8 cellular contexts compared by ENCODE assay signal in the genomic region with DNA sequence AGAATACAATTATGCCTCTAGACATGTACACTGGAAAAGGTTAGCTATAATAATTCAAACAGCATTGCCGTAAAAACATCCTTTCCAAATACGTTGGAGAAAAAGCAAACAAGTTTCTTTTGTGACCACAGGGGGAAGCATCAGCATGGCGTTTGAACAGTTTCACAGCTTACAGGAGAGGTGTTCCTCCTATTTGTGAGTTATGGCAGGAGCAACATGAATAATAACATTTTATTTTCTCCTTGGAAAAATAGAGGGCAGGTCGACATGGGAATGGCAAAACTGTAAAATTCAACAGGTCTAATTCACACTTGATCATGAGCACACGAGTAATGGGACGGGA. TPM values are rescaled to one million over a fixed set of nuclear protein-coding genes. Genes with fewer than 3 reads are reported as not detected.
DNase-seq lines count a peak whose midpoint lies in the region; ATAC-seq, FAIRE-seq and TF ChIP-seq lines count a peak whose summit lies in the region.
"Had no signal": no experiment of that assay in that cellular context is flagged by ENCODE, and none has a peak within 500 bp of the region (broad histone marks: within the 10 kb centered on the region; RNA-seq: fewer than 3 reads in every experiment).

No MANE protein-coding gene starts in this region.

- H3K27me3 Mint-ChIP-seq in glutamatergic neuron (ENCODE audit: unreplicated experiment): no peaks in the 10 kb centered on the region

- ATAC-seq in GM12878: peak; percentile 72
- no peak for ATAC-seq in HG02759 (IDR thresholded peaks at IDR 0.05; ENCODE audit: unreplicated experiment)
- ATAC-seq in HG03159 (IDR thresholded peaks at IDR 0.05; ENCODE audit: unreplicated experiment): no peak

- TF ChIP-seq CTCF in GM12865 (IDR thresholded peaks at IDR 0.05; ENCODE audit: insufficient read depth, low read depth, low read length, missing control alignments) (peak; percentile 34), GM12878 (IDR thresholded peaks at IDR 0.05 in 2 of 3, conservative IDR thresholded peaks at IDR 0.05 in 1 of 3; ENCODE audit: control insufficient read depth in 2 of 3, extremely low read depth in 1 of 3, insufficient read depth in 1 of 3, low read depth in 3 of 3, low read length in 3 of 3) (peak; percentile 35 to 54 (median 35); a peak in 4 of 6 replicates), glutamatergic neuron (IDR thresholded peaks at IDR 0.05; ENCODE audit: partially characterized antibody, unreplicated experiment) (no peak)

- peak; percentile 48 for DNase-seq in GM12865 (ENCODE audit: low read depth)
- DNase-seq in NCI-H146 treated with DMSO at 0.1 percent for 48 hours (lab: John Stamatoyannopoulos, UW; ENCODE audit: unreplicated experiment): peak; percentile 89
- DNase-seq in GM12878 (ENCODE audit: low read depth, low spot score): no peak
- peak; percentile 10 for DNase-seq in medulla oblongata (ENCODE audit: extremely low spot score)
- DNase-seq in glutamatergic neuron: no peak

- TF ChIP-seq EP300 in GM12878 (IDR thresholded peaks at IDR 0.05; ENCODE audit: borderline replicate concordance in 1 of 2, control insufficient read depth in 1 of 2, low read depth in 2 of 2, low read length in 2 of 2): no peak

- H3K9me3 Mint-ChIP-seq in glutamatergic neuron (ENCODE audit: unreplicated experiment): peaks cover 1% of the 10 kb centered on the region

- BruUV-seq in GM12878 (replicated peaks; lab: Mats Ljungman, UMichigan): no TSS peak

- no peak overlapping the region; the same call in 1 of the 2 replicates for H2AFZ ChIP-seq in GM12878 (ENCODE audit: control insufficient read depth, low read depth, low read length)

- intact Hi-C loops in GM12878 (cut with micrococcal nuclease; ENCODE audit: unreplicated experiment): no loop called here

- H3K4me1 Mint-ChIP-seq in glutamatergic neuron (ENCODE audit: low read depth, unreplicated experiment): peaks cover 4% of the 10 kb centered on the region

- CTCF ChIA-PET in GM12878 (lab: Yijun Ruan, JAX): interaction anchor here (0.7 to 2.8 kb wide), 11 partner anchors 9 to 835 kb away, joined by 3 to 14 read pairs (median 4); no protein-coding TSS in a partner anchor

- RAD21 ChIA-PET in GM12878 (lab: Charles Lee; ENCODE audit: unreplicated experiment): interaction anchor here (0.6 to 1.7 kb wide), 11 partner anchors 20 to 763 kb away, joined by 3 to 8 read pairs (median 3); no protein-coding TSS in a partner anchor

- WGBS in GM12878 (ENCODE audit: insufficient coverage, insufficient replicate concordance, low lambda C conversion rate, missing lambda C conversion rate): 9% methylated on average over 6 of the region's 6 CpGs

- H3K27ac Mint-ChIP-seq in glutamatergic neuron (ENCODE audit: unreplicated experiment): no peak overlapping the region

- SMC1A ChIA-PET in GM12878 (lab: Charles Lee; ENCODE audit: uncharacterized antibody, unreplicated experiment): interaction anchor here (0.7 to 2.5 kb wide), 12 partner anchors 31 to 835 kb away, joined by 3 to 12 read pairs (median 3); no protein-coding TSS in a partner anchor

- no peaks in the 10 kb centered on the region for H4K20me1 ChIP-seq in GM12878 (ENCODE audit: control insufficient read depth, insufficient read depth)

- no peak for FAIRE-seq in GM12878 (lab: Jason Lieb, UNC)

- TF ChIP-seq POLR2A in GM12878 (IDR thresholded peaks at IDR 0.05; ENCODE audit: low read depth, low read length): no peak

- H3K4me3 ChIP-seq in GM12865 (ENCODE audit: low read depth, low read length) (no peak overlapping the region), GM12878 (no peak overlapping the region)

- no peak overlapping the region for H3K27ac ChIP-seq in GM12878 (ENCODE audit: control insufficient read depth, insufficient read depth)

- H3K79me2 ChIP-seq in GM12878 (ENCODE audit: control insufficient read depth, insufficient read depth, low read length): no peaks in the 10 kb centered on the region

- no peaks in the 10 kb centered on the region for H3K27me3 ChIP-seq in GM12878 (replicated peaks in 1 of 2; ENCODE audit: control insufficient read depth in 2 of 2, insufficient read depth in 2 of 2, low read length in 1 of 2)

- POLR2A ChIA-PET in GM12878 (lab: Charles Lee): no interaction called here

- no peaks in the 10 kb centered on the region for H3K36me3 ChIP-seq in GM12878 (ENCODE audit: control insufficient read depth in 2 of 2, insufficient read depth in 2 of 2, low read length in 1 of 2)

- in situ Hi-C loops in GM12878 (cut with MboI): no loop called here

- no peak overlapping the region for H3K4me3 Mint-ChIP-seq in glutamatergic neuron (ENCODE audit: unreplicated experiment)

- H3K4me1 ChIP-seq in GM12878 (ENCODE audit: control insufficient read depth, insufficient read depth, low read length): no peaks in the 10 kb centered on the region

- no peaks in the 10 kb centered on the region for H3K9me3 ChIP-seq in GM12878 (replicated peaks; ENCODE audit: control insufficient read depth, insufficient read depth, low read length)

- no peaks in the 10 kb centered on the region for H3K36me3 Mint-ChIP-seq in glutamatergic neuron (ENCODE audit: unreplicated experiment)

- H3K9ac ChIP-seq in GM12878 (ENCODE audit: control insufficient read depth, insufficient read depth, low read length): no peak overlapping the region

- TF ChIP-seq RAD21 in GM12878 (IDR thresholded peaks at IDR 0.05; ENCODE audit: insufficient read depth, low read depth, low read length): peak; percentile 74

- H3K4me2 ChIP-seq in GM12878 (ENCODE audit: control insufficient read depth, insufficient read depth): no peak overlapping the region

TF ChIP-seq in GM12878, 131 proteins besides CTCF, POLR2A, EP300 and RAD21:
- TF ChIP-seq SUZ12 (IDR thresholded peaks at IDR 0.05; ENCODE audit: unreplicated experiment) (no peak), NBN (IDR thresholded peaks at IDR 0.05) (no peak), CREB1 (IDR thresholded peaks at IDR 0.05; ENCODE audit: low read depth) (no peak), BRCA1 (IDR thresholded peaks at IDR 0.05; ENCODE audit: low read depth, low read length) (no peak), IKZF1 (conservative IDR thresholded peaks at IDR 0.05) (no peak), TCF3 (IDR thresholded peaks at IDR 0.05; ENCODE audit: borderline replicate concordance, insufficient read depth, low read depth, low read length) (no peak), EED (IDR thresholded peaks at IDR 0.05; ENCODE audit: low read depth) (no peak), ESRRA (IDR thresholded peaks at IDR 0.05; ENCODE audit: low read length) (no peak), RUNX3 (IDR thresholded peaks at IDR 0.05; ENCODE audit: low read length) (0 out of 2 replicates have a peak, but pooled peaks have one; percentile 13), RBBP5 (conservative IDR thresholded peaks at IDR 0.05) (no peak), ZZZ3 (IDR thresholded peaks at IDR 0.05; ENCODE audit: control insufficient read depth, insufficient read length, low read depth) (no peak), SREBF2 (IDR thresholded peaks at IDR 0.05; ENCODE audit: low read length) (no peak), MXI1 (IDR thresholded peaks at IDR 0.05; ENCODE audit: low read depth, low read length) (no peak), RELA (IDR thresholded peaks at IDR 0.05; ENCODE audit: borderline replicate concordance, partially characterized antibody) (no peak), POLR2AphosphoS5 (IDR thresholded peaks at IDR 0.05; ENCODE audit: low read length) (no peak), WRNIP1 (IDR thresholded peaks at IDR 0.05; ENCODE audit: borderline replicate concordance, low read depth, low read length) (no peak), POLR2AphosphoS2 (IDR thresholded peaks at IDR 0.05; ENCODE audit: low read depth, low read length) (no peak), SMC3 (IDR thresholded peaks at IDR 0.05; ENCODE audit: borderline replicate concordance, low read length) (peak; percentile 36; the same call in 1 of the 2 replicates)
TF ChIP-seq in GM12878: peak in this region for 2.

RNA-seq across cellular contexts. Expression of a gene that starts 39.7 kb away (rescaled TPM):
- total RNA-seq in GM12878 (2013; cell fraction: nucleolus; rRNA removed): 1.3 TPM in 2 replicates
- total RNA-seq in GM12878 (2014; rRNA removed): not detected in 2 replicates
- total RNA-seq in GM12878 (2014; rRNA removed; fragmentation: Illumina TruSeq; extraction: Trizol): not detected in 2 replicates
- not detected in 2 replicates for total RNA-seq in GM12878 (2021)
- not detected for polyA plus RNA-seq in GM12878 (2011; ENCODE audit: low read depth)
- polyA plus RNA-seq in GM12878 (2011; rRNA removed): 0.04 and 0.17 TPM in 2 replicates
- 0.02 TPM in 1 of 2 replicates, not detected in the other for polyA plus RNA-seq in GM12878 (2011; cell fraction: cytosol; rRNA removed)
- 0.16 and 0.18 TPM in 2 replicates for polyA plus RNA-seq in GM12878 (2011; cell fraction: nucleus; rRNA removed)
- polyA plus RNA-seq in GM12878 (2012): 0.08 TPM in 1 of 2 replicates, not detected in the other
- polyA plus RNA-seq in GM12878 (2014; fragmentation: Illumina TruSeq; extraction: Trizol): not detected in 2 replicates
- polyA plus RNA-seq in GM12878 (2014; fragmentation: Nextera tagmentation; extraction: Ambion mirVana): not detected
- not detected in 2 replicates for polyA plus RNA-seq in GM12878 (2014; rRNA removed)
- not detected for polyA plus RNA-seq in GM12878 (2016; fragmentation: Nextera tagmentation; extraction: Ambion mirVana)
- polyA minus RNA-seq in GM12878 (2011; rRNA and poly(A)+ RNA removed): 0.21 and 0.22 TPM in 2 replicates
- not detected in 2 replicates for polyA minus RNA-seq in GM12878 (2011; cell fraction: cytosol; rRNA and poly(A)+ RNA removed)
- polyA minus RNA-seq in GM12878 (2011; cell fraction: nucleus; rRNA and poly(A)+ RNA removed): 0.19 and 0.24 TPM in 2 replicates
- not detected for total RNA-seq in glutamatergic neuron (ENCODE audit: unreplicated experiment)
- total RNA-seq: T-helper 2 cell treated with Interferon-gamma antibody and Interleukin-4, amounts not matched to agents 100 ng/mL and 5 ng/mL, for 36 hours had no signal

Comparison
In these comparisons a context has a peak if more than half of its experiments do, and no peak if none do; other contexts are left out.
1. DNase-seq: peak in GM12865 (single experiment), NCI-H146 treated with DMSO at 0.1 percent for 48 hours (single experiment) and medulla oblongata (single experiment); none in GM12878 (single experiment) and glutamatergic neuron (single experiment).